In the genomic region with DNA sequence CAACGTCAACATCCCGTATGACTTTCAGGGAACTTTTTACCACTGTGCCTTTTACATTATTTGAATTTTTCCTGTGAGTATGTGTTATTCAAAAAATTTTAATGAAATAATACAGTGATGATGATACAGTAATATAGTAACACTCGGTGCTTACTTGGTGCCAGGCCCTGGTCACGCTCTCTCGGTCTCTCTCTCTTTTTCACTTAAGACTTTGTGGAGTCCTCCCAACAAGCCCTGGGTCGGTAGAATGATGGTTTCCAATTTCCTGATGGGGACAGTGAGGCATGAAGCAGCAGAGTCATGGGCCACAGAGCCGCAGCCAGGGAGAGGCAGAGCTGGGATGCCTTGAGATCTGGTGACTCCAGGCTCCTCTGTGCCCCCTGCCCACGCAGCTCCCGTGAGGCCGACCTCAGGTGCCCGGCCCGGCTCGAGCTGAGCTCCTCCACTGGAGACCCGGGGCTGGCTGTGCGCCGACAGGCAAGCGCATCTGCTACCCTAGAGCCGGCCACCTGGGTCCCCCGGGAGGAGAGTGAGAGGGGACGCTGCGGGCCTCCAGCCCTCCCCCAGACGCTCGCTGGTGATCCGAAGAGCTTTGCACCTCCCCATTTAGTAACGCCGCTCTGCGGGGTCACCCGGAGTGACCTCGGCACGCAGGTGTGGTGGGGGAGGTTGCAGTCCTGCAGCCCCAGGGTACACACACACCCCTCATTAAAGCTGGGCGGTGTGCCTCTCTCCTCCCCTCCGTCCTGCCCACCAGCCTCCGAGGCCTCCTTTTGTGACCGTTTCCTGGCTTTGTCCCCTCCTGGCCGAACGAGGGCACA, we compare ENCODE assay signal across 1 cellular context.
A peak's percentile ranks its signal among the peaks of the same experiment; 100 is the strongest.
TF ChIP-seq lines count a peak whose summit lies in the region.

No MANE protein-coding gene starts in this region.

TF ChIP-seq in K562, 482 proteins besides CTCF, POLR2A, EP300 and RAD21:
- peak; percentile 53 to 92; a peak in 3 of 4 replicates for TF ChIP-seq FOXA3 (CRISPR knock-in tag; conservative IDR thresholded peaks at IDR 0.05 in 1 of 2, IDR thresholded peaks at IDR 0.05 in 1 of 2)
- TF ChIP-seq, protein P1, sequence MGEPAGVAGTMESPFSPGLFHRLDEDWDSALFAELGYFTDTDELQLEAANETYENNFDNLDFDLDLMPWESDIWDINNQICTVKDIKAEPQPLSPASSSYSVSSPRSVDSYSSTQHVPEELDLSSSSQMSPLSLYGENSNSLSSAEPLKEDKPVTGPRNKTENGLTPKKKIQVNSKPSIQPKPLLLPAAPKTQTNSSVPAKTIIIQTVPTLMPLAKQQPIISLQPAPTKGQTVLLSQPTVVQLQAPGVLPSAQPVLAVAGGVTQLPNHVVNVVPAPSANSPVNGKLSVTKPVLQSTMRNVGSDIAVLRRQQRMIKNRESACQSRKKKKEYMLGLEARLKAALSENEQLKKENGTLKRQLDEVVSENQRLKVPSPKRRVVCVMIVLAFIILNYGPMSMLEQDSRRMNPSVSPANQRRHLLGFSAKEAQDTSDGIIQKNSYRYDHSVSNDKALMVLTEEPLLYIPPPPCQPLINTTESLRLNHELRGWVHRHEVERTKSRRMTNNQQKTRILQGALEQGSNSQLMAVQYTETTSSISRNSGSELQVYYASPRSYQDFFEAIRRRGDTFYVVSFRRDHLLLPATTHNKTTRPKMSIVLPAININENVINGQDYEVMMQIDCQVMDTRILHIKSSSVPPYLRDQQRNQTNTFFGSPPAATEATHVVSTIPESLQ (CRISPR knock-in tag; IDR thresholded peaks at IDR 0.05): no peak
- peak; percentile 47; the same call in 1 of the 2 replicates for TF ChIP-seq JUND (IDR thresholded peaks at IDR 0.05; ENCODE audit: borderline replicate concordance, low read depth, low read length)
- no peak for TF ChIP-seq JUND (tag; IDR thresholded peaks at IDR 0.05; ENCODE audit: borderline replicate concordance, low read depth, low read length)
- no peak for TF ChIP-seq U2AF1 (optimal IDR thresholded peaks at IDR 0.05; ENCODE audit: low read depth, low read length)
- TF ChIP-seq PPARD (CRISPR knock-in tag; IDR thresholded peaks at IDR 0.05): no peak
- TF ChIP-seq NR0B1 (IDR thresholded peaks at IDR 0.05; ENCODE audit: partially characterized antibody): no peak
- TF ChIP-seq ZNF224 (CRISPR knock-in tag; IDR thresholded peaks at IDR 0.05): no peak
- TF ChIP-seq SAFB2 (IDR thresholded peaks at IDR 0.05; ENCODE audit: borderline replicate concordance, low read depth, low read length, severe bottlenecking): no peak
- no peak for TF ChIP-seq E4F1 (CRISPR knock-in tag; IDR thresholded peaks at IDR 0.05; ENCODE audit: borderline replicate concordance)
- no peak for TF ChIP-seq BRD4 (IDR thresholded peaks at IDR 0.05)
- TF ChIP-seq PCBP1 (IDR thresholded peaks at IDR 0.05; ENCODE audit: low read depth, low read length, poor library complexity, severe bottlenecking): peak; percentile 43
- no peak for TF ChIP-seq BCL6 (CRISPR knock-in tag; IDR thresholded peaks at IDR 0.05)
- TF ChIP-seq PHTF2 (CRISPR knock-in tag; IDR thresholded peaks at IDR 0.05): no peak
- peak; percentile 77 for TF ChIP-seq FOSL1 (tag; conservative IDR thresholded peaks at IDR 0.05)
- TF ChIP-seq THRAP3 (IDR thresholded peaks at IDR 0.05; ENCODE audit: borderline replicate concordance): no peak
- TF ChIP-seq FOXK2 (conservative IDR thresholded peaks at IDR 0.05 in 1 of 2, IDR thresholded peaks at IDR 0.05 in 1 of 2; ENCODE audit: low read depth in 2 of 2): no peak
- no peak for TF ChIP-seq EHMT2 (IDR thresholded peaks at IDR 0.05)
- TF ChIP-seq, protein P2, sequence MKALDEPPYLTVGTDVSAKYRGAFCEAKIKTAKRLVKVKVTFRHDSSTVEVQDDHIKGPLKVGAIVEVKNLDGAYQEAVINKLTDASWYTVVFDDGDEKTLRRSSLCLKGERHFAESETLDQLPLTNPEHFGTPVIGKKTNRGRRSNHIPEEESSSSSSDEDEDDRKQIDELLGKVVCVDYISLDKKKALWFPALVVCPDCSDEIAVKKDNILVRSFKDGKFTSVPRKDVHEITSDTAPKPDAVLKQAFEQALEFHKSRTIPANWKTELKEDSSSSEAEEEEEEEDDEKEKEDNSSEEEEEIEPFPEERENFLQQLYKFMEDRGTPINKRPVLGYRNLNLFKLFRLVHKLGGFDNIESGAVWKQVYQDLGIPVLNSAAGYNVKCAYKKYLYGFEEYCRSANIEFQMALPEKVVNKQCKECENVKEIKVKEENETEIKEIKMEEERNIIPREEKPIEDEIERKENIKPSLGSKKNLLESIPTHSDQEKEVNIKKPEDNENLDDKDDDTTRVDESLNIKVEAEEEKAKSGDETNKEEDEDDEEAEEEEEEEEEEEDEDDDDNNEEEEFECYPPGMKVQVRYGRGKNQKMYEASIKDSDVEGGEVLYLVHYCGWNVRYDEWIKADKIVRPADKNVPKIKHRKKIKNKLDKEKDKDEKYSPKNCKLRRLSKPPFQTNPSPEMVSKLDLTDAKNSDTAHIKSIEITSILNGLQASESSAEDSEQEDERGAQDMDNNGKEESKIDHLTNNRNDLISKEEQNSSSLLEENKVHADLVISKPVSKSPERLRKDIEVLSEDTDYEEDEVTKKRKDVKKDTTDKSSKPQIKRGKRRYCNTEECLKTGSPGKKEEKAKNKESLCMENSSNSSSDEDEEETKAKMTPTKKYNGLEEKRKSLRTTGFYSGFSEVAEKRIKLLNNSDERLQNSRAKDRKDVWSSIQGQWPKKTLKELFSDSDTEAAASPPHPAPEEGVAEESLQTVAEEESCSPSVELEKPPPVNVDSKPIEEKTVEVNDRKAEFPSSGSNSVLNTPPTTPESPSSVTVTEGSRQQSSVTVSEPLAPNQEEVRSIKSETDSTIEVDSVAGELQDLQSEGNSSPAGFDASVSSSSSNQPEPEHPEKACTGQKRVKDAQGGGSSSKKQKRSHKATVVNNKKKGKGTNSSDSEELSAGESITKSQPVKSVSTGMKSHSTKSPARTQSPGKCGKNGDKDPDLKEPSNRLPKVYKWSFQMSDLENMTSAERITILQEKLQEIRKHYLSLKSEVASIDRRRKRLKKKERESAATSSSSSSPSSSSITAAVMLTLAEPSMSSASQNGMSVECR (CRISPR knock-in tag; IDR thresholded peaks at IDR 0.05): 0 out of 2 replicates have a peak, but pooled peaks have one; percentile 23
- TF ChIP-seq, protein P3, sequence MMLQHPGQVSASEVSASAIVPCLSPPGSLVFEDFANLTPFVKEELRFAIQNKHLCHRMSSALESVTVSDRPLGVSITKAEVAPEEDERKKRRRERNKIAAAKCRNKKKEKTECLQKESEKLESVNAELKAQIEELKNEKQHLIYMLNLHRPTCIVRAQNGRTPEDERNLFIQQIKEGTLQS (IDR thresholded peaks at IDR 0.05): 0 out of 2 replicates have a peak, but pooled peaks have one; percentile 18
- TF ChIP-seq, protein P3 (CRISPR knock-in tag; conservative IDR thresholded peaks at IDR 0.05): no peak
- TF ChIP-seq, protein P4, sequence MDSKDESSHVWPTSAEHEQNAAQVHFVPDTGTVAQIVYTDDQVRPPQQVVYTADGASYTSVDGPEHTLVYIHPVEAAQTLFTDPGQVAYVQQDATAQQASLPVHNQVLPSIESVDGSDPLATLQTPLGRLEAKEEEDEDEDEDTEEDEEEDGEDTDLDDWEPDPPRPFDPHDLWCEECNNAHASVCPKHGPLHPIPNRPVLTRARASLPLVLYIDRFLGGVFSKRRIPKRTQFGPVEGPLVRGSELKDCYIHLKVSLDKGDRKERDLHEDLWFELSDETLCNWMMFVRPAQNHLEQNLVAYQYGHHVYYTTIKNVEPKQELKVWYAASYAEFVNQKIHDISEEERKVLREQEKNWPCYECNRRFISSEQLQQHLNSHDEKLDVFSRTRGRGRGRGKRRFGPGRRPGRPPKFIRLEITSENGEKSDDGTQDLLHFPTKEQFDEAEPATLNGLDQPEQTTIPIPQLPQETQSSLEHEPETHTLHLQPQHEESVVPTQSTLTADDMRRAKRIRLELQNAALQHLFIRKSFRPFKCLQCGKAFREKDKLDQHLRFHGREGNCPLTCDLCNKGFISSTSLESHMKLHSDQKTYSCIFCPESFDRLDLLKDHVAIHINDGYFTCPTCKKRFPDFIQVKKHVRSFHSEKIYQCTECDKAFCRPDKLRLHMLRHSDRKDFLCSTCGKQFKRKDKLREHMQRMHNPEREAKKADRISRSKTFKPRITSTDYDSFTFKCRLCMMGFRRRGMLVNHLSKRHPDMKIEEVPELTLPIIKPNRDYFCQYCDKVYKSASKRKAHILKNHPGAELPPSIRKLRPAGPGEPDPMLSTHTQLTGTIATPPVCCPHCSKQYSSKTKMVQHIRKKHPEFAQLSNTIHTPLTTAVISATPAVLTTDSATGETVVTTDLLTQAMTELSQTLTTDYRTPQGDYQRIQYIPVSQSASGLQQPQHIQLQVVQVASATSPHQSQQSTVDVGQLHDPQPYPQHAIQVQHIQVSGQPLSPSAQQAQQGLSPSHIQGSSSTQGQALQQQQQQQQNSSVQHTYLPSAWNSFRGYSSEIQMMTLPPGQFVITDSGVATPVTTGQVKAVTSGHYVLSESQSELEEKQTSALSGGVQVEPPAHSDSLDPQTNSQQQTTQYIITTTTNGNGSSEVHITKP (IDR thresholded peaks at IDR 0.05; ENCODE audit: partially characterized antibody): peak; percentile 29
- TF ChIP-seq CEBPB (tag; IDR thresholded peaks at IDR 0.05): no peak
- TF ChIP-seq, protein P5, sequence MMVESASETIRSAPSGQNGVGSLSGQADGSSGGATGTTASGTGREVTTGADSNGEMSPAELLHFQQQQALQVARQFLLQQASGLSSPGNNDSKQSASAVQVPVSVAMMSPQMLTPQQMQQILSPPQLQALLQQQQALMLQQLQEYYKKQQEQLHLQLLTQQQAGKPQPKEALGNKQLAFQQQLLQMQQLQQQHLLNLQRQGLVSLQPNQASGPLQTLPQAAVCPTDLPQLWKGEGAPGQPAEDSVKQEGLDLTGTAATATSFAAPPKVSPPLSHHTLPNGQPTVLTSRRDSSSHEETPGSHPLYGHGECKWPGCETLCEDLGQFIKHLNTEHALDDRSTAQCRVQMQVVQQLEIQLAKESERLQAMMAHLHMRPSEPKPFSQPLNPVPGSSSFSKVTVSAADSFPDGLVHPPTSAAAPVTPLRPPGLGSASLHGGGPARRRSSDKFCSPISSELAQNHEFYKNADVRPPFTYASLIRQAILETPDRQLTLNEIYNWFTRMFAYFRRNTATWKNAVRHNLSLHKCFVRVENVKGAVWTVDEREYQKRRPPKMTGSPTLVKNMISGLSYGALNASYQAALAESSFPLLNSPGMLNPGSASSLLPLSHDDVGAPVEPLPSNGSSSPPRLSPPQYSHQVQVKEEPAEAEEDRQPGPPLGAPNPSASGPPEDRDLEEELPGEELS (CRISPR knock-in tag; IDR thresholded peaks at IDR 0.05; ENCODE audit: borderline replicate concordance): no peak
- no peak for TF ChIP-seq HDGF (IDR thresholded peaks at IDR 0.05)
- TF ChIP-seq NR1H2 (CRISPR knock-in tag; IDR thresholded peaks at IDR 0.05): no peak
- no peak; the same call in 1 of the 2 replicates for TF ChIP-seq ZNF384 (IDR thresholded peaks at IDR 0.05; ENCODE audit: low read depth, low read length)
- TF ChIP-seq MBD1 (CRISPR knock-in tag; IDR thresholded peaks at IDR 0.05): no peak
- peak; percentile 34; the same call in 1 of the 2 replicates for TF ChIP-seq FOXA1 (IDR thresholded peaks at IDR 0.05; ENCODE audit: borderline replicate concordance)
